ENCODE assay signal across 1 cellular context in genomic region chr9:136977223-136978072, GRCh38.
A peak's percentile ranks its signal among the peaks of the same experiment; 100 is the strongest.
TF ChIP-seq lines count a peak whose summit lies in the region.

Gene PTGDS, plus strand, starts transcription at chr9:136977504. Its CDS starts 75 bp downstream, at chr9:136977579.

TF ChIP-seq in WTC11, 78 proteins besides CTCF, POLR2A, EP300 and RAD21 (continued from another document):
- TF ChIP-seq ZNF281 (CRISPR knock-in tag; IDR thresholded peaks at IDR 0.05) (no peak), TEAD1 (CRISPR knock-in tag; IDR thresholded peaks at IDR 0.05) (no peak), SP1 (CRISPR knock-in tag; conservative IDR thresholded peaks at IDR 0.05) (no peak), USF2 (CRISPR knock-in tag; IDR thresholded peaks at IDR 0.05) (0 out of 2 replicates have a peak, but pooled peaks have one; percentile 6), ATF6 (CRISPR knock-in tag; IDR thresholded peaks at IDR 0.05) (no peak), SOX15 (CRISPR knock-in tag; IDR thresholded peaks at IDR 0.05) (no peak), ETV6 (CRISPR knock-in tag; IDR thresholded peaks at IDR 0.05) (no peak), EMX1 (CRISPR knock-in tag; IDR thresholded peaks at IDR 0.05) (no peak), KAT7 (CRISPR knock-in tag; IDR thresholded peaks at IDR 0.05; ENCODE audit: borderline replicate concordance) (no peak), SMAD4 (CRISPR knock-in tag; IDR thresholded peaks at IDR 0.05) (no peak)
- TF ChIP-seq, protein P1, sequence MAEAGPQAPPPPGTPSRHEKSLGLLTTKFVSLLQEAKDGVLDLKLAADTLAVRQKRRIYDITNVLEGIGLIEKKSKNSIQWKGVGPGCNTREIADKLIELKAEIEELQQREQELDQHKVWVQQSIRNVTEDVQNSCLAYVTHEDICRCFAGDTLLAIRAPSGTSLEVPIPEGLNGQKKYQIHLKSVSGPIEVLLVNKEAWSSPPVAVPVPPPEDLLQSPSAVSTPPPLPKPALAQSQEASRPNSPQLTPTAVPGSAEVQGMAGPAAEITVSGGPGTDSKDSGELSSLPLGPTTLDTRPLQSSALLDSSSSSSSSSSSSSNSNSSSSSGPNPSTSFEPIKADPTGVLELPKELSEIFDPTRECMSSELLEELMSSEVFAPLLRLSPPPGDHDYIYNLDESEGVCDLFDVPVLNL (CRISPR knock-in tag; IDR thresholded peaks at IDR 0.05; ENCODE audit: borderline replicate concordance, low read depth): 0 out of 2 replicates have a peak, but pooled peaks have one; percentile 34
- TF ChIP-seq, protein P2, sequence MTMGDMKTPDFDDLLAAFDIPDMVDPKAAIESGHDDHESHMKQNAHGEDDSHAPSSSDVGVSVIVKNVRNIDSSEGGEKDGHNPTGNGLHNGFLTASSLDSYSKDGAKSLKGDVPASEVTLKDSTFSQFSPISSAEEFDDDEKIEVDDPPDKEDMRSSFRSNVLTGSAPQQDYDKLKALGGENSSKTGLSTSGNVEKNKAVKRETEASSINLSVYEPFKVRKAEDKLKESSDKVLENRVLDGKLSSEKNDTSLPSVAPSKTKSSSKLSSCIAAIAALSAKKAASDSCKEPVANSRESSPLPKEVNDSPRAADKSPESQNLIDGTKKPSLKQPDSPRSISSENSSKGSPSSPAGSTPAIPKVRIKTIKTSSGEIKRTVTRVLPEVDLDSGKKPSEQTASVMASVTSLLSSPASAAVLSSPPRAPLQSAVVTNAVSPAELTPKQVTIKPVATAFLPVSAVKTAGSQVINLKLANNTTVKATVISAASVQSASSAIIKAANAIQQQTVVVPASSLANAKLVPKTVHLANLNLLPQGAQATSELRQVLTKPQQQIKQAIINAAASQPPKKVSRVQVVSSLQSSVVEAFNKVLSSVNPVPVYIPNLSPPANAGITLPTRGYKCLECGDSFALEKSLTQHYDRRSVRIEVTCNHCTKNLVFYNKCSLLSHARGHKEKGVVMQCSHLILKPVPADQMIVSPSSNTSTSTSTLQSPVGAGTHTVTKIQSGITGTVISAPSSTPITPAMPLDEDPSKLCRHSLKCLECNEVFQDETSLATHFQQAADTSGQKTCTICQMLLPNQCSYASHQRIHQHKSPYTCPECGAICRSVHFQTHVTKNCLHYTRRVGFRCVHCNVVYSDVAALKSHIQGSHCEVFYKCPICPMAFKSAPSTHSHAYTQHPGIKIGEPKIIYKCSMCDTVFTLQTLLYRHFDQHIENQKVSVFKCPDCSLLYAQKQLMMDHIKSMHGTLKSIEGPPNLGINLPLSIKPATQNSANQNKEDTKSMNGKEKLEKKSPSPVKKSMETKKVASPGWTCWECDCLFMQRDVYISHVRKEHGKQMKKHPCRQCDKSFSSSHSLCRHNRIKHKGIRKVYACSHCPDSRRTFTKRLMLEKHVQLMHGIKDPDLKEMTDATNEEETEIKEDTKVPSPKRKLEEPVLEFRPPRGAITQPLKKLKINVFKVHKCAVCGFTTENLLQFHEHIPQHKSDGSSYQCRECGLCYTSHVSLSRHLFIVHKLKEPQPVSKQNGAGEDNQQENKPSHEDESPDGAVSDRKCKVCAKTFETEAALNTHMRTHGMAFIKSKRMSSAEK (CRISPR knock-in tag; IDR thresholded peaks at IDR 0.05; ENCODE audit: borderline replicate concordance): no peak
TF ChIP-seq in WTC11: peak in this region for 5.
